In the genomic region with DNA sequence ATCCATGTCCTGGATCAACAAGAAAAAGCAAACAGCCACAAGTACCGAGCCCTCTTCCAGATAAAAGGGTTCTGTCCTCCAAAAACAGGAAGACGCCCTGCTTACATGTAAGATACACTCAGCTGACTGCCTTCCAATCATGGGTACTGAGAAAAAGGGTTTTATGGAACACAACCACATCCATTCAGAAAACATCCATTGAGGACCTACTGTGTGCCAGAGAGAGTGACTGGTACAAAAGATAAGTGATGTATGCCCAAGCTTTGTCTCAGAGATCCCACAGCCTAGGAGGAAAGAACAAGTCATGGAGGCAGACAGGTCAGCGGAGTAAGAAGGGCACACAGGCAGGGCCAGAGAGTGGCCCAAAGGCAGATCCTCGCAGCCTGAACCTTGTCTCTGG, we compare ENCODE assay signal across 39 cellular contexts.
"Had no signal": no experiment of that assay in that cellular context is flagged by ENCODE, and none has a peak within 500 bp of the region (broad histone marks: within the 10 kb centered on the region; RNA-seq: fewer than 3 reads in every experiment).

No MANE protein-coding gene starts in this region.

- H3K4me3 Mint-ChIP-seq: activated naive CD4-positive, alpha-beta T cell treated with anti-CD3 and anti-CD28 coated beads for 36 hours; activated naive CD4-positive, alpha-beta T cell treated with anti-CD3 and anti-CD28 coated beads, Interleukin-2, amount 10 ng/mL, durations not matched to agents 7 days and 5 days; activated naive CD4-positive, alpha-beta T cell treated with anti-CD3 and anti-CD28 coated beads, Interleukin-2, amount 50 U/mL, for 24 hours; activated naive CD8-positive, alpha-beta T cell; activated naive CD8-positive, alpha-beta T cell treated with anti-CD3 and anti-CD28 coated beads for 36 hours; activated naive CD8-positive, alpha-beta T cell treated with anti-CD3 and anti-CD28 coated beads, Interleukin-2, amount 10 ng/mL, durations not matched to agents 7 days and 5 days; activated naive CD8-positive, alpha-beta T cell treated with anti-CD3 and anti-CD28 coated beads, Interleukin-2, amount 50 U/mL, for 24 hours; activated T-cell treated with anti-CD3 and anti-CD28 coated beads, Interleukin-2, amount 50 U/mL, for 4 hours; activated T-cell treated with anti-CD3 and anti-CD28 coated beads, Interleukin-2, amount 50 U/mL, for 72 hours; activated T-helper 1 cell treated with anti-CD3 and anti-CD28 coated beads, Interleukin-12 subunit alpha, Interleukin-12 subunit beta, Interleukin-2, Interleukin-4 antibody, amounts not matched to agents 30 ng/mL and 10 ng/mL and 1 ng/mL, durations not matched to agents 14 hours and 24 hours and 36 hours; activated T-helper 17 cell treated with anti-CD3 and anti-CD28 coated beads, Interleukin-2, amount 50 U/mL, for 72 hours; brain; central memory CD8-positive, alpha-beta T cell had no signal

- H3K27me3 ChIP-seq: adrenal gland, ascending aorta, body of pancreas, brain microvascular endothelial cell, breast epithelium had no signal

- H3K4me3 ChIP-seq: adrenal gland, ascending aorta, body of pancreas, breast epithelium, cardiac muscle cell had no signal

- DNase-seq: activated effector memory CD4-positive, alpha-beta T cell treated with anti-CD3 and anti-CD28 coated beads, Interleukin-2, amount 50 U/mL, for 16 hours; activated effector memory CD4-positive, alpha-beta T cell treated with Interleukin-2 at 50 U/mL for 16 hours; activated gamma-delta T cell; activated gamma-delta T cell treated with Interleukin-2 at 50 U/mL for 16 hours; activated naive CD4-positive, alpha-beta T cell; activated naive CD4-positive, alpha-beta T cell treated with anti-CD3 and anti-CD28 coated beads for 36 hours; activated naive CD4-positive, alpha-beta T cell treated with anti-CD3 and anti-CD28 coated beads, Interleukin-2, amount 10 ng/mL, durations not matched to agents 7 days and 5 days; activated naive CD4-positive, alpha-beta T cell treated with anti-CD3 and anti-CD28 coated beads, Interleukin-2, amount 50 U/mL, for 16 hours; activated naive CD4-positive, alpha-beta T cell treated with Interleukin-2 at 50 U/mL for 16 hours; activated naive CD8-positive, alpha-beta T cell treated with anti-CD3 and anti-CD28 coated beads for 36 hours; activated naive CD8-positive, alpha-beta T cell treated with anti-CD3 and anti-CD28 coated beads, Interleukin-2, amount 10 ng/mL, durations not matched to agents 7 days and 5 days; activated naive CD8-positive, alpha-beta T cell treated with anti-CD3 and anti-CD28 coated beads, Interleukin-2, amount 50 U/mL, for 24 hours; activated T-cell treated with anti-CD3 and anti-CD28 coated beads, Interleukin-2, amount 50 U/mL, for 4 hours; activated T-cell treated with anti-CD3 and anti-CD28 coated beads, Interleukin-2, amount 50 U/mL, for 48 hours; activated T-cell treated with anti-CD3 and anti-CD28 coated beads, Interleukin-2, amount 50 U/mL, for 72 hours; adrenal gland; amniotic stem cell; amygdala; anterior cingulate cortex; aorta; body of pancreas; brain microvascular endothelial cell; caudate nucleus; central memory CD4-positive, alpha-beta T cell; cerebellar nuclear complex had no signal

- H3K27ac ChIP-seq: adrenal gland, ascending aorta, body of pancreas, brain microvascular endothelial cell, breast epithelium, cardiac muscle cell had no signal

- H3K4me1 ChIP-seq: adrenal gland, ascending aorta, body of pancreas, breast epithelium had no signal

- H3K27me3 Mint-ChIP-seq: activated naive CD4-positive, alpha-beta T cell treated with anti-CD3 and anti-CD28 coated beads, Interleukin-2, amount 10 ng/mL, durations not matched to agents 7 days and 5 days; activated naive CD8-positive, alpha-beta T cell treated with anti-CD3 and anti-CD28 coated beads for 36 hours; activated naive CD8-positive, alpha-beta T cell treated with anti-CD3 and anti-CD28 coated beads, Interleukin-2, amount 50 U/mL, for 24 hours; brain; central memory CD8-positive, alpha-beta T cell had no signal

- H3K9me3 Mint-ChIP-seq: activated naive CD4-positive, alpha-beta T cell treated with anti-CD3 and anti-CD28 coated beads for 36 hours; activated naive CD4-positive, alpha-beta T cell treated with anti-CD3 and anti-CD28 coated beads, Interleukin-2, amount 10 ng/mL, durations not matched to agents 7 days and 5 days; activated naive CD4-positive, alpha-beta T cell treated with anti-CD3 and anti-CD28 coated beads, Interleukin-2, amount 50 U/mL, for 24 hours; activated naive CD8-positive, alpha-beta T cell treated with anti-CD3 and anti-CD28 coated beads, Interleukin-2, amount 10 ng/mL, durations not matched to agents 7 days and 5 days; activated T-cell treated with anti-CD3 and anti-CD28 coated beads, Interleukin-2, amount 50 U/mL, for 4 hours; activated T-helper 1 cell treated with anti-CD3 and anti-CD28 coated beads, Interleukin-12 subunit alpha, Interleukin-12 subunit beta, Interleukin-2, Interleukin-4 antibody, amounts not matched to agents 30 ng/mL and 10 ng/mL and 1 ng/mL, durations not matched to agents 14 hours and 24 hours and 36 hours; activated T-helper 17 cell treated with anti-CD3 and anti-CD28 coated beads, Interleukin-2, amount 50 U/mL, for 72 hours; activated T-helper 2 cell treated with anti-CD3 and anti-CD28 coated beads, Interferon-gamma antibody, Interleukin-2, Interleukin-4, amounts not matched to agents 10 μg/mL and 5 μg/mL and 100 μg/mL, durations not matched to agents 14 hours and 24 hours and 36 hours had no signal

- H3K4me1 Mint-ChIP-seq: activated naive CD4-positive, alpha-beta T cell treated with anti-CD3 and anti-CD28 coated beads, Interleukin-2, amount 10 ng/mL, durations not matched to agents 7 days and 5 days; activated naive CD4-positive, alpha-beta T cell treated with anti-CD3 and anti-CD28 coated beads, Interleukin-2, amount 50 U/mL, for 24 hours; activated naive CD8-positive, alpha-beta T cell treated with anti-CD3 and anti-CD28 coated beads for 36 hours; activated naive CD8-positive, alpha-beta T cell treated with anti-CD3 and anti-CD28 coated beads, Interleukin-2, amount 10 ng/mL, durations not matched to agents 7 days and 5 days; activated naive CD8-positive, alpha-beta T cell treated with anti-CD3 and anti-CD28 coated beads, Interleukin-2, amount 50 U/mL, for 24 hours; activated T-helper 17 cell treated with anti-CD3 and anti-CD28 coated beads, Interleukin-2, amount 50 U/mL, for 72 hours; brain; central memory CD8-positive, alpha-beta T cell had no signal

- ATAC-seq: activated naive CD4-positive, alpha-beta T cell treated with anti-CD3 and anti-CD28 coated beads, Interleukin-2, amount 50 U/mL, for 72 hours; activated naive CD8-positive, alpha-beta T cell treated with anti-CD3 and anti-CD28 coated beads, Interleukin-2, amount 50 U/mL, for 24 hours; activated T-cell treated with anti-CD3 and anti-CD28 coated beads, Interleukin-2, amount 50 U/mL, for 4 hours; activated T-cell treated with anti-CD3 and anti-CD28 coated beads, Interleukin-2, amount 50 U/mL, for 72 hours; activated T-helper 17 cell treated with anti-CD3 and anti-CD28 coated beads, Interleukin-2, amount 50 U/mL, for 72 hours; body of pancreas had no signal

- H3K27ac Mint-ChIP-seq: activated naive CD4-positive, alpha-beta T cell treated with anti-CD3 and anti-CD28 coated beads for 36 hours; activated naive CD4-positive, alpha-beta T cell treated with anti-CD3 and anti-CD28 coated beads, Interleukin-2, amount 10 ng/mL, durations not matched to agents 7 days and 5 days; activated naive CD4-positive, alpha-beta T cell treated with anti-CD3 and anti-CD28 coated beads, Interleukin-2, amount 50 U/mL, for 24 hours; activated naive CD4-positive, alpha-beta T cell treated with anti-CD3 and anti-CD28 coated beads, Interleukin-2, amount 50 U/mL, for 72 hours; activated naive CD8-positive, alpha-beta T cell; activated naive CD8-positive, alpha-beta T cell treated with anti-CD3 and anti-CD28 coated beads for 36 hours; activated naive CD8-positive, alpha-beta T cell treated with anti-CD3 and anti-CD28 coated beads, Interleukin-2, amount 10 ng/mL, durations not matched to agents 7 days and 5 days; activated naive CD8-positive, alpha-beta T cell treated with anti-CD3 and anti-CD28 coated beads, Interleukin-2, amount 50 U/mL, for 24 hours; activated T-cell treated with anti-CD3 and anti-CD28 coated beads, Interleukin-2, amount 50 U/mL, for 72 hours; activated T-helper 1 cell treated with anti-CD3 and anti-CD28 coated beads, Interleukin-12 subunit alpha, Interleukin-12 subunit beta, Interleukin-2, Interleukin-4 antibody, amounts not matched to agents 30 ng/mL and 10 ng/mL and 1 ng/mL, durations not matched to agents 14 hours and 24 hours and 36 hours; activated T-helper 17 cell treated with anti-CD3 and anti-CD28 coated beads, Interleukin-2, amount 50 U/mL, for 72 hours; activated T-helper 2 cell treated with anti-CD3 and anti-CD28 coated beads, Interferon-gamma antibody, Interleukin-2, Interleukin-4, amounts not matched to agents 10 μg/mL and 5 μg/mL and 100 μg/mL, durations not matched to agents 14 hours and 24 hours and 36 hours; brain had no signal

- H3K36me3 ChIP-seq: adrenal gland, ascending aorta, brain microvascular endothelial cell, breast epithelium, cardiac muscle cell had no signal

- H3K36me3 Mint-ChIP-seq: activated naive CD4-positive, alpha-beta T cell treated with anti-CD3 and anti-CD28 coated beads, Interleukin-2, amount 10 ng/mL, durations not matched to agents 7 days and 5 days; activated naive CD4-positive, alpha-beta T cell treated with anti-CD3 and anti-CD28 coated beads, Interleukin-2, amount 50 U/mL, for 24 hours; activated naive CD4-positive, alpha-beta T cell treated with anti-CD3 and anti-CD28 coated beads, Interleukin-2, amount 50 U/mL, for 72 hours; activated naive CD8-positive, alpha-beta T cell; activated naive CD8-positive, alpha-beta T cell treated with anti-CD3 and anti-CD28 coated beads for 36 hours; activated naive CD8-positive, alpha-beta T cell treated with anti-CD3 and anti-CD28 coated beads, Interleukin-2, amount 10 ng/mL, durations not matched to agents 7 days and 5 days; brain had no signal

- H3K9me3 ChIP-seq: adrenal gland, ascending aorta, body of pancreas, breast epithelium had no signal

- FAIRE-seq: astrocyte, bronchial epithelial cell, colon had no signal
